In genomic region chr1:11204396-11205190, GRCh38 we compare ENCODE assay signal across 25 cellular contexts. TPM values are rescaled to one million over a fixed set of nuclear protein-coding genes. Genes with fewer than 3 reads are reported as not detected.
DNase-seq lines count a peak whose midpoint lies in the region; ATAC-seq and TF ChIP-seq lines count a peak whose summit lies in the region.
"Had no signal": no experiment of that assay in that cellular context is flagged by ENCODE, and none has a peak within 500 bp of the region (broad histone marks: within the 10 kb centered on the region; RNA-seq: fewer than 3 reads in every experiment).

No MANE protein-coding gene starts in this region.

- no peak overlapping the region for H3K4me2 ChIP-seq in H9 (ENCODE audit: insufficient read depth, insufficient read length, low read length)
- H3K4me2 ChIP-seq: A549 had no signal

- H3K27ac Mint-ChIP-seq in H9, result 0 out of 7 replicates have a peak overlapping the region, but pooled peaks of 1 of the 3 experiments have one; percentile 44
- H3K27ac Mint-ChIP-seq: CD4-positive, alpha-beta T cell had no signal

- 90 to 91% (median 91%) methylated on average over 11 of the region's 11 CpGs for WGBS in psoas muscle, 3 donors
- WGBS in H9 (ENCODE audit: extremely low coverage, insufficient read length, low lambda C conversion rate), result no CpG with 5 or more reads among the region's 11 CpGs

- intact Hi-C loops in psoas muscle (cut with DNase I), result no loop called here

- H3K4me1 ChIP-seq in adipocyte (ENCODE audit: control insufficient read depth, insufficient read depth, low read length), result peaks cover 18% of the 10 kb centered on the region
- no peaks in the 10 kb centered on the region for H3K4me1 ChIP-seq in psoas muscle
- H3K4me1 ChIP-seq in H9 (ENCODE audit: insufficient read depth, low read length), result no peaks in the 10 kb centered on the region
- H3K4me1 ChIP-seq in HAP-1, result no peaks in the 10 kb centered on the region
- H3K4me1 ChIP-seq: A549, Peyer's patch had no signal

- TF ChIP-seq CTCF in psoas muscle (IDR thresholded peaks at IDR 0.05) (no peak), H9 (conservative IDR thresholded peaks at IDR 0.05) (no peak)

- peaks cover 74% of the 10 kb centered on the region for H3K36me3 ChIP-seq in adipocyte (ENCODE audit: control insufficient read depth, insufficient read depth, low read length, severe bottlenecking)
- H3K36me3 ChIP-seq in psoas muscle (ENCODE audit: insufficient read depth in 1 of 2, low read depth in 1 of 2), result peaks cover 28 to 100% of the 10 kb centered on the region in 2 donors
- H3K36me3 ChIP-seq in HAP-1 (replicated peaks), result peaks cover 43% of the 10 kb centered on the region

- no peak overlapping the region for H2AFZ ChIP-seq in H9 (ENCODE audit: low read length)

- DNase-seq in G401 (ENCODE audit: low spot score) (peak; percentile 81), adipocyte (ENCODE audit: low read depth) (peak; percentile 21), kidney tubule cell (ENCODE audit: low spot score) (peak; percentile 9), psoas muscle (no peak), H9 (no peak), NCI-H1092 (lab: John Stamatoyannopoulos, UW) (no peak), HAP-1 (ENCODE audit: low spot score in 2 of 2) (no peak)
- DNase-seq: CD4-positive, alpha-beta T cell; COR-L47; DMS 273 treated with DMSO at 0.1 percent for 48 hours; DMS79 treated with DMSO at 0.1 percent for 48 hours; GOT3; MV-4-11; NCI-H1694; NCI-H2081 treated with DMSO at 0.1 percent for 48 hours; NCI-H226; NCI-H510A treated with DMSO at 0.1 percent for 48 hours; NCI-H774; Peyer's patch had no signal

- no peaks in the 10 kb centered on the region for H3K27me3 Mint-ChIP-seq in H9 (ENCODE audit: low read depth)
- H3K27me3 Mint-ChIP-seq: CD4-positive, alpha-beta T cell; IgD-negative memory B cell had no signal

- no peak overlapping the region for H2BK12ac ChIP-seq in H9 (ENCODE audit: insufficient read length, low read depth, low read length)

- H3K23me2 ChIP-seq in H9 (ENCODE audit: insufficient read length, low read depth, low read length, poor library complexity, severe bottlenecking), result no peaks in the 10 kb centered on the region

- no peak overlapping the region for H2AK5ac ChIP-seq in H9 (ENCODE audit: insufficient read length, low read length)

- H4K20me1 ChIP-seq in H9 (ENCODE audit: control insufficient read depth, insufficient read depth, insufficient read length), result no peaks in the 10 kb centered on the region

- no peak overlapping the region for H2BK15ac ChIP-seq in H9 (ENCODE audit: low read depth, low read length)

- no peak overlapping the region for H4K8ac ChIP-seq in H9 (replicated peaks; ENCODE audit: insufficient read length, low read depth, low read length)

- H3K9me3 Mint-ChIP-seq in H9, result no peaks in the 10 kb centered on the region
- H3K9me3 Mint-ChIP-seq: CD4-positive, alpha-beta T cell; IgD-negative memory B cell had no signal

- no peak overlapping the region for H4K5ac ChIP-seq in H9 (ENCODE audit: insufficient read length, low read depth, low read length)

- H3K56ac ChIP-seq in H9 (ENCODE audit: insufficient read length, low read depth, low read length), result no peak overlapping the region

- no peak overlapping the region for H3K4me3 Mint-ChIP-seq in H9
- H3K4me3 Mint-ChIP-seq: CD4-positive, alpha-beta T cell; IgD-negative memory B cell had no signal

- H3K23ac ChIP-seq in H9 (ENCODE audit: insufficient read length, low read depth, low read length), result no peak overlapping the region

- no peaks in the 10 kb centered on the region for H3K9me3 ChIP-seq in adipocyte (ENCODE audit: control insufficient read depth, low read length)
- H3K9me3 ChIP-seq in psoas muscle, result no peaks in the 10 kb centered on the region
- H3K9me3 ChIP-seq in H9 (ENCODE audit: control insufficient read depth, low read depth, low read length), result no peaks in the 10 kb centered on the region
- H3K9me3 ChIP-seq in HAP-1, result no peaks in the 10 kb centered on the region
- H3K9me3 ChIP-seq: A549, Peyer's patch had no signal

- no peak overlapping the region for H2BK20ac ChIP-seq in H9 (ENCODE audit: low read depth, low read length, poor library complexity, severe bottlenecking)

- H3K27ac ChIP-seq in psoas muscle, result no peak overlapping the region
- H3K27ac ChIP-seq in H9 (ENCODE audit: insufficient read length, low read depth, low read length), result no peak overlapping the region
- H3K27ac ChIP-seq: A549, Peyer's patch had no signal

- H3K18ac ChIP-seq in H9 (ENCODE audit: insufficient read length, low read depth, low read length), result no peak overlapping the region

- in situ Hi-C loops in G401 (cut with HindIII; ENCODE audit: low sequenced_read_pairs) (no loop called here), HAP-1 (cut with MboI; ENCODE audit: low sequenced_read_pairs) (no loop called here)

- H3K14ac ChIP-seq in H9 (ENCODE audit: insufficient read depth, low read length), result no peak overlapping the region

- H2BK5ac ChIP-seq in H9 (ENCODE audit: insufficient read length, low read length), result no peak overlapping the region

- no peaks in the 10 kb centered on the region for H3K79me1 ChIP-seq in H9 (ENCODE audit: insufficient read depth, low read depth, low read length, poor library complexity, severe bottlenecking)

- H3K36me3 Mint-ChIP-seq in H9 (ENCODE audit: insufficient read depth in 1 of 3, low read depth in 3 of 3), result peaks cover 7 to 79% (median 52%) of the 10 kb centered on the region in 3 experiments; a peak in 6 of 7 replicates

- H3K4me1 Mint-ChIP-seq in H9, result no peaks in the 10 kb centered on the region

- H3T11ph ChIP-seq in H9 (ENCODE audit: low read length), result no peak overlapping the region

- H3K27me3 ChIP-seq in adipocyte (replicated peaks; ENCODE audit: control insufficient read depth, insufficient read depth, low read length), result no peaks in the 10 kb centered on the region
- no peaks in the 10 kb centered on the region for H3K27me3 ChIP-seq in psoas muscle (ENCODE audit: insufficient read depth in 3 of 3, low read length in 2 of 3)
- no peaks in the 10 kb centered on the region for H3K27me3 ChIP-seq in H9 (ENCODE audit: insufficient read depth, low read length)
- H3K27me3 ChIP-seq in HAP-1 (ENCODE audit: low read depth), result no peaks in the 10 kb centered on the region
- H3K27me3 ChIP-seq: Peyer's patch had no signal

- no peaks in the 10 kb centered on the region for H3K79me2 ChIP-seq in H9 (ENCODE audit: insufficient read depth, low read length)

- H4K91ac ChIP-seq in H9 (ENCODE audit: insufficient read length, low read depth, low read length), result no peak overlapping the region

- no peak overlapping the region for H3K4ac ChIP-seq in H9 (ENCODE audit: low read depth, low read length)

- no peak overlapping the region for H3K9ac ChIP-seq in adipocyte (ENCODE audit: low read length)
- H3K9ac ChIP-seq in H9 (ENCODE audit: extremely low read depth, insufficient read length, low read length), result no peak overlapping the region

- H3K4me3 ChIP-seq in adipocyte (ENCODE audit: low read length) (no peak overlapping the region), psoas muscle (no peak overlapping the region), HAP-1 (no peak overlapping the region)
- H3K4me3 ChIP-seq: A549, GM12878, Peyer's patch had no signal

- H2BK120ac ChIP-seq in H9 (ENCODE audit: low read depth, low read length, poor library complexity, severe bottlenecking), result no peak overlapping the region

- ATAC-seq in psoas muscle, result peak in 3 of 4 donors; percentile 25 to 31 (median 30)
- ATAC-seq: A549, GM12878, SK-N-SH treated with all-trans-retinoic acid at 6 μM for 48 hours had no signal

RNA-seq across cellular contexts. Expression of gene ANGPTL7, which starts 15.4 kb away (rescaled TPM):
- not detected in 2 replicates for total RNA-seq in G401 (2014; rRNA removed; shearing (Covaris generic))
- total RNA-seq in psoas muscle (1 to 10 TPM in 1 of 4 donors, under 1 TPM in 3; 0.10 to 1.4 (median 0.40) TPM), H9 (2021) (not detected in 2 replicates)
- polyA plus RNA-seq in psoas muscle, result 1 to 10 TPM in 1 of 3 donors, under 1 TPM in 2; 0.83 to 1.6 (median 0.89) TPM
- total RNA-seq: CD4-positive, alpha-beta T cell; GM12878; OCI-LY7 had no signal
- polyA plus RNA-seq: A549, BJ, IgD-negative memory B cell had no signal

RNA-seq across cellular contexts. Expression of gene MTOR, which starts 57.8 kb away (rescaled TPM):
- 21.5 and 26.7 TPM in 2 replicates for total RNA-seq in G401 (2014; rRNA removed; shearing (Covaris generic))
- total RNA-seq in psoas muscle (10 to 100 TPM; 35.0 to 50.8 (median 47.1) TPM), H9 (2021) (62.9 and 67.5 TPM in 2 replicates)
- polyA plus RNA-seq in psoas muscle, result 10 to 100 TPM; 24.0 to 44.0 (median 33.7) TPM

Comparison
In these comparisons a context has a peak if more than half of its experiments do, and no peak if none do; other contexts are left out.
1. DNase-seq: peak in G401 (single experiment), adipocyte (single experiment) and kidney tubule cell (single experiment); none in psoas muscle (0 of 2), H9 (single experiment), NCI-H1092 (single experiment) and HAP-1 (0 of 2).